In the genomic region with DNA sequence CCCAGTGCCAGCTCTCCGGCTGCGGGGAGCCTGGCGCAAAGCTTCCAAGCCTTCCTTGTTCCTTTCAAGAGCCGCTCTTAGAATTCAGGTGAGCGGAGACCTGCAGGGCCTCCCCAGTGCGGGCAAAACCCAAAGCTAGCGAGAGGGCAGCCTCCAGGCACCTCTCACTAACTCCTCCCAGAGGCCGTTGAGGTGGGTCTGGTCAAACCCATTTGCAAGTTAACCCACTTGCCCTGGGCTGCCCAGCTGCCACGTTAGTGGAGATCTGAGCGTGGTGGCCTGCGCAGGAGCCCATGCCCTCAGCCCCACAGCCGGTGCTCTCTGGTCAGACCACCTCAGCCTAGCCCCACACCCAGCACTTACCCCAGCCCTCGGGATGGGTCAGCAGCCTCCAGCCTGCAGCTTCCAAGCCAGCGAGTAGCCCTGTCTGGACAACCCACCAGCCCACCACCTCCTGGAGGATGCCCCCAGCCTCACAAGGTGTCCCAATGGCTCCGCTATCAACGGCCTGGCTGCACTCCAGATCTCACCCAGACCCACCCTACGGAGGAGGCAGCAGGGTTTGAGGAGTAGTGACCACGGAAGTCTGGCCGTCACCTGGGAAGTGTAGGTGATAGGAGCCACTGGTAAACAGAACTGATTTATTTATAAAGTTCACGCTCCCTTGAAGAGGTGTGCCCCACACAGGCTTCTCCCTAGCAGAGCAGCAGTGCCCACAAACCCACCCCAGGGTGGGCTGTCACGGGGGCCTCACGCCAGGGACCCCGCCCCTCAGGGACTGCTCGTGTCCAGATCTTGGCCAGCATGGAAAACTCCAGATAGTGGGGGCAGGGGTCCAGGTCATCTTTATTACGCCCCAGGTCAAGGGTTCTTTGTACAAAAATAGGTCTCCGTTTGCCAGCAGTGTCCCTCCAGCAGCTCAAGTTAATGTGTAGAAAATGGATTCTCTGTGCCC, we compare ENCODE assay signal across 11 cellular contexts. TPM values are rescaled to one million over a fixed set of nuclear protein-coding genes. Genes with fewer than 3 reads are reported as not detected.
DNase-seq lines count a peak whose midpoint lies in the region; ATAC-seq and TF ChIP-seq lines count a peak whose summit lies in the region.
"Had no signal": no experiment of that assay in that cellular context is flagged by ENCODE, and none has a peak within 500 bp of the region (broad histone marks: within the 10 kb centered on the region; RNA-seq: fewer than 3 reads in every experiment).

No MANE protein-coding gene starts in this region.

- H3K4me3 Mint-ChIP-seq in CD4-positive, alpha-beta T cell: peak overlapping the region; percentile 57
- H3K4me3 Mint-ChIP-seq in neural progenitor cell: peak overlapping the region; percentile 74

- ATAC-seq in CD4-positive, alpha-beta T cell (ENCODE audit: poor library complexity): no peak
- no peak for ATAC-seq in GM21360 (IDR thresholded peaks at IDR 0.05; ENCODE audit: unreplicated experiment)

- intact Hi-C loops in CD4-positive, alpha-beta T cell (cut with DNase I, micrococcal nuclease): loop anchor here in 1 of 2 experiments (2.0 kb wide), 1 partner anchor 71 kb away; no protein-coding TSS in a partner anchor

- H3K9ac ChIP-seq in NT2/D1 (ENCODE audit: insufficient read length, low read depth) (peak overlapping the region; percentile 66), neural progenitor cell (no peak overlapping the region)

- peaks cover 35% of the 10 kb centered on the region for H3K27me3 ChIP-seq in CD4-positive, alpha-beta T cell (ENCODE audit: control insufficient read depth, insufficient read depth, low read length)
- H3K27me3 ChIP-seq in NT2/D1 (ENCODE audit: insufficient read depth, insufficient read length) (peaks cover 28% of the 10 kb centered on the region), neural progenitor cell (peaks cover 88% of the 10 kb centered on the region)

- H3K79me2 ChIP-seq in neural progenitor cell (ENCODE audit: low read depth): no peaks in the 10 kb centered on the region

- H3K4me1 ChIP-seq in NT2/D1 (ENCODE audit: insufficient read depth, insufficient read length) (peaks cover 18% of the 10 kb centered on the region), neural progenitor cell (peaks cover 4% of the 10 kb centered on the region)

- no peaks in the 10 kb centered on the region for H4K20me1 ChIP-seq in neural progenitor cell (ENCODE audit: low read depth)

- H3K4me1 Mint-ChIP-seq in CD4-positive, alpha-beta T cell (ENCODE audit: low read depth): peaks cover 19% of the 10 kb centered on the region
- H3K4me1 Mint-ChIP-seq in neural progenitor cell: peaks cover 4% of the 10 kb centered on the region

- peaks cover 35% of the 10 kb centered on the region for H3K27me3 Mint-ChIP-seq in CD4-positive, alpha-beta T cell
- peaks cover 43% of the 10 kb centered on the region for H3K27me3 Mint-ChIP-seq in neural progenitor cell (ENCODE audit: insufficient read depth, low read depth)

- H3K27ac ChIP-seq in CD4-positive, alpha-beta T cell (ENCODE audit: low read depth, low read length): no peak overlapping the region
- no peak overlapping the region for H3K27ac ChIP-seq in neural progenitor cell

- CTCF ChIA-PET in CD4-positive, alpha-beta T cell (lab: Charles Lee): no interaction called here

- no peaks in the 10 kb centered on the region for H3F3A ChIP-seq in neural progenitor cell (ENCODE audit: low read depth)

- H3K9me3 Mint-ChIP-seq in CD4-positive, alpha-beta T cell: no peaks in the 10 kb centered on the region
- peaks cover 4% of the 10 kb centered on the region for H3K9me3 Mint-ChIP-seq in neural progenitor cell
- H3K9me3 Mint-ChIP-seq: activated naive CD4-positive, alpha-beta T cell treated with anti-CD3 and anti-CD28 coated beads, Interleukin-2, amount 50 U/mL, for 72 hours had no signal

- H3K4me3 ChIP-seq in NT2/D1 (ENCODE audit: insufficient read length, low read depth) (peak overlapping the region; percentile 36), epithelial cell of esophagus (ENCODE audit: low read length) (peak overlapping the region; percentile 11), neural progenitor cell (peak overlapping the region; percentile 49)

- H3K27ac Mint-ChIP-seq in CD4-positive, alpha-beta T cell: no peak overlapping the region
- no peak overlapping the region for H3K27ac Mint-ChIP-seq in neural progenitor cell
- H3K27ac Mint-ChIP-seq: activated naive CD4-positive, alpha-beta T cell treated with anti-CD3 and anti-CD28 coated beads, Interleukin-2, amount 50 U/mL, for 72 hours had no signal

- H3K9me3 ChIP-seq in CD4-positive, alpha-beta T cell (ENCODE audit: control insufficient read depth, low read length): no peaks in the 10 kb centered on the region
- H3K9me3 ChIP-seq in NT2/D1 (ENCODE audit: insufficient read depth, low read length) (peaks cover 4% of the 10 kb centered on the region; the same call in 1 of the 2 replicates), neural progenitor cell (ENCODE audit: low read depth) (no peaks in the 10 kb centered on the region)

- H3K4me2 ChIP-seq in neural progenitor cell: peak overlapping the region; percentile 80

- DNase-seq in CD4-positive, alpha-beta T cell: no peak
- DNase-seq in NT2/D1 (ENCODE audit: low read depth, low spot score) (no peak), epithelial cell of esophagus (ENCODE audit: low read depth) (no peak), neural progenitor cell (ENCODE audit: low spot score) (no peak), cerebellar cortex (ENCODE audit: low spot score) (no peak), SIG-M5 (lab: John Stamatoyannopoulos, UW) (no peak), AG08396 (ENCODE audit: low spot score) (no peak)
- DNase-seq: RPMI8226 had no signal

- TF ChIP-seq CTCF in CD4-positive, alpha-beta T cell (IDR thresholded peaks at IDR 0.05): no peak
- TF ChIP-seq CTCF in epithelial cell of esophagus (IDR thresholded peaks at IDR 0.05; ENCODE audit: insufficient read depth, low read depth, low read length, missing control alignments): no peak
- no peak for TF ChIP-seq CTCF in neural progenitor cell (IDR thresholded peaks at IDR 0.05)

- POLR2A ChIA-PET in CD4-positive, alpha-beta T cell (lab: Charles Lee): no interaction called here

- H2AFZ ChIP-seq in neural progenitor cell (replicated peaks): peak overlapping the region; percentile 78

- H3K36me3 Mint-ChIP-seq in CD4-positive, alpha-beta T cell (ENCODE audit: low read depth): no peaks in the 10 kb centered on the region
- H3K36me3 Mint-ChIP-seq in neural progenitor cell: no peaks in the 10 kb centered on the region
- H3K36me3 Mint-ChIP-seq: activated naive CD4-positive, alpha-beta T cell treated with anti-CD3 and anti-CD28 coated beads, Interleukin-2, amount 50 U/mL, for 72 hours had no signal

- H3K36me3 ChIP-seq in NT2/D1 (ENCODE audit: insufficient read depth, insufficient read length, low read length) (peaks cover 2% of the 10 kb centered on the region), neural progenitor cell (no peaks in the 10 kb centered on the region)

RNA-seq across cellular contexts. Expression of a gene that starts 2.2 kb away (rescaled TPM):
- total RNA-seq in CD4-positive, alpha-beta T cell: not detected
- total RNA-seq in neural progenitor cell (ENCODE audit: low replicate concordance): 2.2 TPM in 1 of 2 replicates, not detected in the other
- total RNA-seq: HT1080 had no signal

RNA-seq across cellular contexts. Expression of a gene that starts 33.6 kb away (rescaled TPM):
- total RNA-seq in CD4-positive, alpha-beta T cell: 10 to 100 TPM; 71.2 to 71.7 TPM
- total RNA-seq in neural progenitor cell (ENCODE audit: low replicate concordance): 0.19 TPM in 1 of 2 replicates, not detected in the other

RNA-seq across cellular contexts. Expression of a gene that starts 33.7 kb away (rescaled TPM):
- 10 to 100 TPM; 81.8 TPM for total RNA-seq in CD4-positive, alpha-beta T cell
- total RNA-seq in neural progenitor cell (ENCODE audit: low replicate concordance): 0.19 TPM in 1 of 2 replicates, not detected in the other

Comparison
In these comparisons a context has a peak if more than half of its experiments do, and no peak if none do; other contexts are left out.
1. RNA of a gene that starts 33.6 kb away (total RNA-seq): 71.2 to 71.7 TPM in CD4-positive, alpha-beta T cell; 0.19 TPM in neural progenitor cell; every median in the first group is over 10 times any median in the second.
2. RNA of a gene that starts 33.7 kb away (total RNA-seq): 81.8 TPM in CD4-positive, alpha-beta T cell; 0.19 TPM in neural progenitor cell; every median in the first group is over 10 times any median in the second.
3. Peak in every context shown above with its lines, with median percentiles within 50 percentile points of each other: H3K4me3 ChIP-seq.